1 cellular context compared by ENCODE assay signal in genomic region chr1:67748630-67749029, GRCh38.
TF ChIP-seq lines count a peak whose summit lies in the region.

No MANE protein-coding gene starts in this region.

TF ChIP-seq in HepG2, 621 proteins besides CTCF, POLR2A, EP300 and RAD21 (continued from another document):
- TF ChIP-seq MAFG (CRISPR knock-in tag; IDR thresholded peaks at IDR 0.05) (no peak), FOXA1 (IDR thresholded peaks at IDR 0.05) (no peak), FOXA1 (CRISPR knock-in tag; IDR thresholded peaks at IDR 0.05) (peak; percentile 45), GPBP1L1 (CRISPR knock-in tag; IDR thresholded peaks at IDR 0.05) (no peak), CENPT (CRISPR knock-in tag; IDR thresholded peaks at IDR 0.05; ENCODE audit: low read depth) (no peak), NR2F1 (CRISPR knock-in tag; IDR thresholded peaks at IDR 0.05) (no peak), HNRNPUL1 (IDR thresholded peaks at IDR 0.05; ENCODE audit: low read depth, low read length) (peak; percentile 98), DRAP1 (CRISPR knock-in tag; IDR thresholded peaks at IDR 0.05) (no peak; the same call in 1 of the 2 replicates), ZNF790 (CRISPR knock-in tag; IDR thresholded peaks at IDR 0.05; ENCODE audit: borderline replicate concordance) (no peak), PAXIP1 (CRISPR knock-in tag; conservative IDR thresholded peaks at IDR 0.05) (0 out of 2 replicates have a peak, but pooled peaks have one; percentile 29), TEAD3 (CRISPR knock-in tag; optimal IDR thresholded peaks at IDR 0.05; ENCODE audit: borderline replicate concordance) (peak; percentile 42), MAFF (IDR thresholded peaks at IDR 0.05; ENCODE audit: low read depth, low read length) (no peak), ZNF251 (CRISPR knock-in tag; IDR thresholded peaks at IDR 0.05) (no peak), PRDM10 (CRISPR knock-in tag; IDR thresholded peaks at IDR 0.05; ENCODE audit: low read depth) (no peak), TBX2 (CRISPR knock-in tag; IDR thresholded peaks at IDR 0.05; ENCODE audit: borderline replicate concordance) (0 out of 2 replicates have a peak, but pooled peaks have one; percentile 19)
